ENCODE assay signal across 2 cellular contexts in genomic region chr3:41141431-41142164, GRCh38.
TF ChIP-seq lines count a peak whose summit lies in the region.

No MANE protein-coding gene starts in this region.

TF ChIP-seq in GM23338, 12 proteins besides CTCF, POLR2A, EP300 and RAD21 (continued from another document):
- TF ChIP-seq CREB1 (CRISPR knock-in tag; IDR thresholded peaks at IDR 0.05; ENCODE audit: low read depth) (no peak), ZNF462 (CRISPR knock-in tag; IDR thresholded peaks at IDR 0.05) (no peak), NANOG (IDR thresholded peaks at IDR 0.05; ENCODE audit: borderline replicate concordance) (no peak), STAT1 (IDR thresholded peaks at IDR 0.05; ENCODE audit: unreplicated experiment) (no peak), REST (IDR thresholded peaks at IDR 0.05; ENCODE audit: unreplicated experiment) (no peak), ETS1 (IDR thresholded peaks at IDR 0.05) (no peak), EZH2phosphoT487 (IDR thresholded peaks at IDR 0.05; ENCODE audit: unreplicated experiment) (no peak), POLR2AphosphoS5 (IDR thresholded peaks at IDR 0.05; ENCODE audit: low read depth) (no peak), JUNB (IDR thresholded peaks at IDR 0.05; ENCODE audit: unreplicated experiment) (no peak)

TF ChIP-seq in K562, 482 proteins besides CTCF, POLR2A, EP300 and RAD21:
- TF ChIP-seq ZBTB26 (CRISPR knock-in tag; IDR thresholded peaks at IDR 0.05), result no peak
- peak; percentile 60 for TF ChIP-seq NFIC (IDR thresholded peaks at IDR 0.05)
